ENCODE assay signal across 14 cellular contexts in genomic region chr11:111697910-111698309, GRCh38.
DNase-seq lines count a peak whose midpoint lies in the region; ATAC-seq, FAIRE-seq and TF ChIP-seq lines count a peak whose summit lies in the region.
"Had no signal": no experiment of that assay in that cellular context is flagged by ENCODE, and none has a peak within 500 bp of the region (broad histone marks: within the 10 kb centered on the region; RNA-seq: fewer than 3 reads in every experiment).

No MANE protein-coding gene starts in this region.

- H3K27me3 ChIP-seq in heart right ventricle: no peaks in the 10 kb centered on the region
- H3K27me3 ChIP-seq: BE2C, MG63 had no signal

- peaks cover 2 to 59% (median 30%) of the 10 kb centered on the region in 9 donors for H3K4me1 ChIP-seq in heart right ventricle

- ATAC-seq in GM21529 (IDR thresholded peaks at IDR 0.05; ENCODE audit: unreplicated experiment) (peak; percentile 75), HG03159 (IDR thresholded peaks at IDR 0.05; ENCODE audit: unreplicated experiment) (peak; percentile 53), heart right ventricle (no peak)

- peaks cover 0 to 38% (median 0%) of the 10 kb centered on the region in 9 donors for H3K36me3 ChIP-seq in heart right ventricle
- H3K36me3 ChIP-seq: BE2C had no signal

- peak; percentile 52 for FAIRE-seq in GM18507 (lab: Jason Lieb, UNC)

- DNase-seq in GM18507 (ENCODE audit: extremely low spot score, insufficient read length, low read depth) (no peak), kidney glomerular epithelial cell (lab: John Stamatoyannopoulos, UW) (peak; percentile 16), cerebellar nuclear complex (lab: John Stamatoyannopoulos, UW) (no peak), C1 segment of cervical spinal cord (lab: John Stamatoyannopoulos, UW) (no peak), globus pallidus (ENCODE audit: low spot score) (no peak), heart right ventricle (no peak)
- DNase-seq: activated gamma-delta T cell, BE2C, MG63, NCI-H2171 had no signal

- H3K27ac ChIP-seq in heart right ventricle: no peak overlapping the region
- H3K27ac ChIP-seq: epithelial cell of prostate, HL-60 had no signal

- intact Hi-C loops in heart right ventricle (cut with DNase I): no loop called here

- H3K9me3 ChIP-seq in heart right ventricle: no peaks in the 10 kb centered on the region
- H3K9me3 ChIP-seq: BE2C, MG63 had no signal

- H3K4me3 ChIP-seq in heart right ventricle: no peak overlapping the region
- H3K4me3 ChIP-seq: MG63 had no signal

- 83 to 86% methylated on average over 1 of the region's 1 CpG for WGBS in heart right ventricle, 2 donors

- TF ChIP-seq CTCF in heart right ventricle (IDR thresholded peaks at IDR 0.05): no peak

Comparison
In these comparisons a context has a peak if more than half of its experiments do, and no peak if none do; other contexts are left out.
1. ATAC-seq: peak in GM21529 (single experiment) and HG03159 (single experiment); none in heart right ventricle (0 of 8).